In genomic region chr22:35422936-35423335, GRCh38 we compare ENCODE assay signal across 2 cellular contexts.
TF ChIP-seq lines count a peak whose summit lies in the region.

No MANE protein-coding gene starts in this region.

TF ChIP-seq in GM23338, 12 proteins besides CTCF, POLR2A, EP300 and RAD21:
- no peak for TF ChIP-seq ZNF114 (CRISPR knock-in tag; IDR thresholded peaks at IDR 0.05)
- no peak for TF ChIP-seq REST (IDR thresholded peaks at IDR 0.05; ENCODE audit: unreplicated experiment)
- TF ChIP-seq CREB1 (CRISPR knock-in tag; IDR thresholded peaks at IDR 0.05; ENCODE audit: low read depth) = no peak
- no peak for TF ChIP-seq EZH2 (IDR thresholded peaks at IDR 0.05; ENCODE audit: low read depth, unreplicated experiment)

TF ChIP-seq in H1, 55 proteins besides CTCF, POLR2A, EP300 and RAD21:
- TF ChIP-seq GABPA (IDR thresholded peaks at IDR 0.05; ENCODE audit: borderline replicate concordance, insufficient read depth, low read length) = no peak
- TF ChIP-seq CHD2 (IDR thresholded peaks at IDR 0.05; ENCODE audit: low read length) = no peak
- TF ChIP-seq MAX (IDR thresholded peaks at IDR 0.05) = no peak
- TF ChIP-seq ATF2 (IDR thresholded peaks at IDR 0.05; ENCODE audit: low read length) = no peak
- no peak for TF ChIP-seq RNF2 (IDR thresholded peaks at IDR 0.05; ENCODE audit: borderline replicate concordance, low read depth, low read length, missing control alignments, poor library complexity, severe bottlenecking)
- TF ChIP-seq RXRA (IDR thresholded peaks at IDR 0.05; ENCODE audit: insufficient read depth, low read depth, low read length) = no peak
- no peak for TF ChIP-seq NANOG (IDR thresholded peaks at IDR 0.05; ENCODE audit: insufficient read depth, low read depth, low read length, poor library complexity, severe bottlenecking)
- no peak for TF ChIP-seq EZH2 (IDR thresholded peaks at IDR 0.05; ENCODE audit: low read depth, low read length, severe bottlenecking)
- no peak for TF ChIP-seq PHF8 (conservative IDR thresholded peaks at IDR 0.05; ENCODE audit: low read depth, low read length)
- no peak for TF ChIP-seq HDAC6 (IDR thresholded peaks at IDR 0.05; ENCODE audit: low read depth, low read length)
- no peak for TF ChIP-seq SP2 (IDR thresholded peaks at IDR 0.05; ENCODE audit: low read length)
- TF ChIP-seq CHD7 (IDR thresholded peaks at IDR 0.05; ENCODE audit: insufficient replicate concordance, low read length) = no peak
